12 cellular contexts compared by ENCODE assay signal in the genomic region with DNA sequence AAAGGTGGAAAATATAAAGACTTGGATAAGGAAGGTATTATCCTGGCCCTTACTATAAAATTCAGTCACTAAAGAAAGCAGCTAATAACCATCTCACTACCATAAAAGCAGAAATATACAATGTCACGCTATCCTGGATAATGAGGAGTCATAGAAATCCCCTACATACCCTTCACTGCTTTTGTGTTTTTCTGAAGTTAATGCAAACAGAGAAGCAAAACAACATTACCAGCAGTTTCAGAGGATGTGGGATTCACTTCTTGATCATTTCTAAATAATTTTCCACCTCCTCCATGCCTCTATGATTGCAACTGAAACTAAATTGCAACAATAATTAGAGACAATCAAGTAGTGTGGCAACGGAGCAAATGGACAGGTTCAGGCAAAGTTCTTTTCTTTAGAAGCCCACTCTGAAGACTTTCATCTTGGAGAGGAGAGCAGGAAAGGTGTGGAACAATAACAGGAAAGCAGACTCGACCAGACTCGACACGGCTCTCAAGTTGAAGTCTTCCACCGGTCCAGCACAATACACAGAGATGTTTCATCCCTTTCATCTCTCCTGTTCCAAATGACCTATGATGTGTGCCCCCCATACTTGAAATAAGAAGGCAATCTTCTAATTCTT. TPM values are rescaled to one million over a fixed set of nuclear protein-coding genes. Genes with fewer than 3 reads are reported as not detected.
A peak's percentile ranks its signal among the peaks of the same experiment; 100 is the strongest.
DNase-seq lines count a peak whose midpoint lies in the region; ATAC-seq lines count a peak whose summit lies in the region.
"Had no signal": no experiment of that assay in that cellular context is flagged by ENCODE, and none has a peak within 500 bp of the region (broad histone marks: within the 10 kb centered on the region; RNA-seq: fewer than 3 reads in every experiment).

No MANE protein-coding gene starts in this region.

- intact Hi-C loops in activated CD4-positive, alpha-beta T cell treated with anti-CD3 and anti-CD28 coated beads for 36 hours (cut with DNase I, micrococcal nuclease): loop anchor here (1.0 to 10.0 kb wide), 5 partner anchors 13 to 1223 kb away; no protein-coding TSS in a partner anchor

- H3K36me3 ChIP-seq in KOPT-K1 (ENCODE audit: insufficient read depth, low read length): no peaks in the 10 kb centered on the region
- H3K36me3 ChIP-seq: HAP-1, thyroid gland had no signal

- peak; percentile 35 for ATAC-seq in activated CD4-positive, alpha-beta T cell treated with anti-CD3 and anti-CD28 coated beads for 36 hours
- no peak for ATAC-seq in central memory CD8-positive, alpha-beta T cell (replicated peaks; ENCODE audit: extremely low read depth, poor library complexity, severe bottlenecking)
- ATAC-seq in stimulated activated effector memory CD8-positive, alpha-beta T cell treated with anti-CD3 and anti-CD28 coated beads, Interleukin-12 subunit alpha, Interleukin-12 subunit beta, amount 100 ng/mL, for 72 hours: peak; percentile 66
- ATAC-seq in HG02623 (IDR thresholded peaks at IDR 0.05; ENCODE audit: unreplicated experiment) (no peak), HG03196 (IDR thresholded peaks at IDR 0.05; ENCODE audit: unreplicated experiment) (no peak)

- no peaks in the 10 kb centered on the region for H3K9me3 ChIP-seq in KOPT-K1 (ENCODE audit: insufficient read depth, low read length, poor library complexity, severe bottlenecking)
- H3K9me3 ChIP-seq: HAP-1, thyroid gland had no signal

- no peak for DNase-seq in activated CD4-positive, alpha-beta T cell treated with anti-CD3 and anti-CD28 coated beads for 36 hours
- DNase-seq in activated CD4-positive, alpha-beta T cell treated with anti-CD3 and anti-CD28 coated beads, Interleukin-2, amount 50 U/mL, for 4 hours: no peak
- no peak for DNase-seq in central memory CD8-positive, alpha-beta T cell (ENCODE audit: low spot score in 2 of 2)
- DNase-seq in stimulated activated effector memory CD8-positive, alpha-beta T cell treated with anti-CD3 and anti-CD28 coated beads, Interleukin-12 subunit alpha, Interleukin-12 subunit beta, amount 100 ng/mL, for 72 hours (ENCODE audit: low spot score in 2 of 2): peak in 1 of 2 donors; percentile 64
- DNase-seq in OCI-M2 (lab: John Stamatoyannopoulos, UW; ENCODE audit: unreplicated experiment): no peak
- DNase-seq: kidney, NCI-H524 treated with DMSO at 0.1 percent for 48 hours, thyroid gland had no signal

- H3K4me3 Mint-ChIP-seq in activated CD4-positive, alpha-beta T cell treated with anti-CD3 and anti-CD28 coated beads for 36 hours: peak overlapping the region; percentile 69
- H3K4me3 Mint-ChIP-seq in central memory CD8-positive, alpha-beta T cell: peak overlapping the region; percentile 89
- peak overlapping the region; percentile 90 for H3K4me3 Mint-ChIP-seq in stimulated activated effector memory CD8-positive, alpha-beta T cell treated with anti-CD3 and anti-CD28 coated beads, Interleukin-12 subunit alpha, Interleukin-12 subunit beta, amount 100 ng/mL, for 72 hours

- H3K27ac ChIP-seq in KOPT-K1 (ENCODE audit: low read depth, low read length, poor library complexity, severe bottlenecking): peak overlapping the region; percentile 26
- H3K27ac ChIP-seq: thyroid gland had no signal

- POLR2A ChIA-PET in activated CD4-positive, alpha-beta T cell treated with anti-CD3 and anti-CD28 coated beads for 36 hours (lab: Charles Lee): interaction anchor here (1.1 to 3.6 kb wide), 4 partner anchors 11 to 24 kb away, joined by 3 to 19 read pairs (median 6); partner anchors contain the start of gene CYTH1

- no peaks in the 10 kb centered on the region for H3K9me3 Mint-ChIP-seq in activated CD4-positive, alpha-beta T cell treated with anti-CD3 and anti-CD28 coated beads for 36 hours (ENCODE audit: low read depth)
- no peaks in the 10 kb centered on the region for H3K9me3 Mint-ChIP-seq in central memory CD8-positive, alpha-beta T cell
- H3K9me3 Mint-ChIP-seq in stimulated activated effector memory CD8-positive, alpha-beta T cell treated with anti-CD3 and anti-CD28 coated beads, Interleukin-12 subunit alpha, Interleukin-12 subunit beta, amount 100 ng/mL, for 72 hours: no peaks in the 10 kb centered on the region

- H3K27ac Mint-ChIP-seq in activated CD4-positive, alpha-beta T cell treated with anti-CD3 and anti-CD28 coated beads for 36 hours: peak overlapping the region; percentile 98
- H3K27ac Mint-ChIP-seq in central memory CD8-positive, alpha-beta T cell (ENCODE audit: low read depth): peak overlapping the region; percentile 92
- no peak overlapping the region for H3K27ac Mint-ChIP-seq in stimulated activated effector memory CD8-positive, alpha-beta T cell treated with anti-CD3 and anti-CD28 coated beads, Interleukin-12 subunit alpha, Interleukin-12 subunit beta, amount 100 ng/mL, for 72 hours

- peaks cover 26% of the 10 kb centered on the region for H3K36me3 Mint-ChIP-seq in activated CD4-positive, alpha-beta T cell treated with anti-CD3 and anti-CD28 coated beads for 36 hours (ENCODE audit: low read depth)
- peaks cover 30% of the 10 kb centered on the region for H3K36me3 Mint-ChIP-seq in central memory CD8-positive, alpha-beta T cell (ENCODE audit: insufficient read depth)
- H3K36me3 Mint-ChIP-seq in stimulated activated effector memory CD8-positive, alpha-beta T cell treated with anti-CD3 and anti-CD28 coated beads, Interleukin-12 subunit alpha, Interleukin-12 subunit beta, amount 100 ng/mL, for 72 hours: peaks cover 27% of the 10 kb centered on the region

- peaks cover 46% of the 10 kb centered on the region for H3K4me1 Mint-ChIP-seq in activated CD4-positive, alpha-beta T cell treated with anti-CD3 and anti-CD28 coated beads for 36 hours
- H3K4me1 Mint-ChIP-seq in central memory CD8-positive, alpha-beta T cell: peaks cover 44% of the 10 kb centered on the region
- peaks cover 40% of the 10 kb centered on the region for H3K4me1 Mint-ChIP-seq in stimulated activated effector memory CD8-positive, alpha-beta T cell treated with anti-CD3 and anti-CD28 coated beads, Interleukin-12 subunit alpha, Interleukin-12 subunit beta, amount 100 ng/mL, for 72 hours

- CTCF ChIA-PET in activated CD4-positive, alpha-beta T cell treated with anti-CD3 and anti-CD28 coated beads for 36 hours (lab: Charles Lee): interaction anchor here (1.0 to 3.2 kb wide), 5 partner anchors 10 to 50 kb away, joined by 3 to 14 read pairs (median 8); no protein-coding TSS in a partner anchor

- H3K27me3 Mint-ChIP-seq in activated CD4-positive, alpha-beta T cell treated with anti-CD3 and anti-CD28 coated beads for 36 hours: no peaks in the 10 kb centered on the region
- no peaks in the 10 kb centered on the region for H3K27me3 Mint-ChIP-seq in central memory CD8-positive, alpha-beta T cell

RNA-seq across cellular contexts. Expression of gene CYTH1, which starts 10.2 kb away (rescaled TPM):
- total RNA-seq in activated CD4-positive, alpha-beta T cell treated with anti-CD3 and anti-CD28 coated beads for 36 hours: 100 to 1,000 TPM; 109 to 130 TPM

Comparison
In these comparisons a context has a peak if more than half of its experiments do, and no peak if none do; other contexts are left out.
1. ATAC-seq: peak in activated CD4-positive, alpha-beta T cell treated with anti-CD3 and anti-CD28 coated beads for 36 hours (single experiment) and stimulated activated effector memory CD8-positive, alpha-beta T cell treated with anti-CD3 and anti-CD28 coated beads, Interleukin-12 subunit alpha, Interleukin-12 subunit beta, amount 100 ng/mL, for 72 hours (single experiment); none in central memory CD8-positive, alpha-beta T cell (single experiment), HG02623 (single experiment) and HG03196 (single experiment).
2. Peak in every context shown above with its lines, with median percentiles within 50 percentile points of each other: H3K4me3 Mint-ChIP-seq.